ENCODE assay signal across 8 cellular contexts in the genomic region with DNA sequence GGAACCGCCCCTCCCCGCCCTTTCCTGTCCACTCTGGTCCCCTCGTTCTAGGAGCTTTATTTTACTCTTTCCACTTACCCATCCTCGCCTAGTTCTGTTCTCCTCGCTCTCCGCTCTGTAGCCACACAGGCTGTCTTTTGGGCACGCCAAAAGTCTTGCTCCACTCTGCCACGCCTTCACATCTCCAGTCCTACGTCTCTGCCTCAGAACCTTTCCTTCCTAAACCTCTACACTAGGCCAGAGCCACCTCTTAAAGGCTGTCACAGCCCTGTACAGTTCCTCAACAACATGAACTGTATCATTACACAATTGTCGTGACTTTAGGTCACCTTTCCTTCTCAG. TPM values are rescaled to one million over a fixed set of nuclear protein-coding genes. Genes with fewer than 3 reads are reported as not detected.
DNase-seq lines count a peak whose midpoint lies in the region; ATAC-seq, FAIRE-seq and TF ChIP-seq lines count a peak whose summit lies in the region.

No MANE protein-coding gene starts in this region.

- intact Hi-C loops in heart right ventricle (cut with DNase I) = loop anchor here in 5 of 10 donors (5.0 to 10.0 kb wide), 4 partner anchors 86 to 314 kb away; no protein-coding TSS in a partner anchor

- no peak for FAIRE-seq in small intestine (lab: Jason Lieb, UNC)

- H3K36me3 ChIP-seq in WERI-Rb-1 (peaks cover 13% of the 10 kb centered on the region), heart right ventricle (no peaks in the 10 kb centered on the region), small intestine (ENCODE audit: control insufficient read depth in 2 of 2, insufficient read depth in 2 of 2, low read length in 2 of 2) (no peaks in the 10 kb centered on the region)

- 39 to 40% methylated on average over 10 of the region's 10 CpGs for WGBS in heart right ventricle, 2 donors
- 41 to 50% (median 44%) methylated on average over 10 of the region's 10 CpGs for WGBS in small intestine, 3 donors

- H3K9me3 ChIP-seq in WERI-Rb-1 (ENCODE audit: severe bottlenecking) = no peaks in the 10 kb centered on the region
- H3K9me3 ChIP-seq in heart right ventricle = peaks cover 0 to 1% (median 0%) of the 10 kb centered on the region in 11 donors
- no peaks in the 10 kb centered on the region for H3K9me3 ChIP-seq in small intestine (ENCODE audit: control insufficient read depth, low read depth)

- H3K4me3 ChIP-seq in WERI-Rb-1 (ENCODE audit: low read depth, low read length) (peak overlapping the region; percentile 90), heart right ventricle (peak overlapping the region in 9 of 10 donors; percentile 57 to 92 (median 76)), small intestine (ENCODE audit: low read depth in 1 of 2, low read length in 2 of 2) (peak overlapping the region in 1 of 2 donors; percentile 77)

- DNase-seq in WERI-Rb-1 (no peak), heart right ventricle (no peak), small intestine (no peak), NCI-H226 (no peak), NCI-H524 treated with DMSO at 0.1 percent for 48 hours (lab: John Stamatoyannopoulos, UW) (no peak), NCI-H345 (lab: John Stamatoyannopoulos, UW) (no peak)
- no peak for DNase-seq in activated CD4-positive, alpha-beta T cell treated with anti-CD3 and anti-CD28 coated beads, Interleukin-2, amount 50 U/mL, for 4 hours

- H3K27ac ChIP-seq in WERI-Rb-1 = no peak overlapping the region
- peak overlapping the region; percentile 69 to 96 (median 93) for H3K27ac ChIP-seq in heart right ventricle
- peak overlapping the region; percentile 98 to 99 for H3K27ac ChIP-seq in small intestine (ENCODE audit: low read depth in 1 of 2, low read length in 1 of 2)

- TF ChIP-seq CTCF in WERI-Rb-1 (IDR thresholded peaks at IDR 0.05; ENCODE audit: low read depth, low read length) (no peak), heart right ventricle (IDR thresholded peaks at IDR 0.05) (no peak)

- H3K27me3 ChIP-seq in WERI-Rb-1 (ENCODE audit: insufficient read depth, low read depth, severe bottlenecking) (no peaks in the 10 kb centered on the region), heart right ventricle (no peaks in the 10 kb centered on the region), small intestine (ENCODE audit: control insufficient read depth in 2 of 2, insufficient read depth in 2 of 2, low read length in 2 of 2) (no peaks in the 10 kb centered on the region)

- peaks cover 3 to 41% (median 36%) of the 10 kb centered on the region in 9 donors for H3K4me1 ChIP-seq in heart right ventricle
- peaks cover 5 to 10% of the 10 kb centered on the region in 2 donors for H3K4me1 ChIP-seq in small intestine (ENCODE audit: control insufficient read depth in 2 of 2, insufficient read depth in 1 of 2, low read depth in 1 of 2, low read length in 1 of 2)

- peak; percentile 3 for ATAC-seq in GM21717 (IDR thresholded peaks at IDR 0.05; ENCODE audit: unreplicated experiment)
- ATAC-seq in heart right ventricle = peak in 2 of 8 donors; percentile 3 to 24

RNA-seq across cellular contexts. Expression of a gene that starts 0.4 kb away (rescaled TPM):
- 100 to 1,000 TPM; 121 to 166 (median 147) TPM for total RNA-seq in heart right ventricle
- polyA plus RNA-seq in heart right ventricle (10 to 100 TPM; 20.1 to 60.4 TPM), small intestine (10 to 100 TPM; 26.4 to 31.1 (median 27.0) TPM)

RNA-seq across cellular contexts. Expression of a gene that starts 40.5 kb away (rescaled TPM):
- total RNA-seq in heart right ventricle = 10 to 100 TPM in 1 of 10 donors, 1 to 10 TPM in 9; 5.0 to 15.7 (median 6.9) TPM
- polyA plus RNA-seq in heart right ventricle (1 to 10 TPM; 3.1 to 3.7 TPM), small intestine (1 to 10 TPM in 2 of 3 donors, under 1 TPM in 1; 0.45 to 3.0 (median 1.4) TPM)
